In the genomic region with DNA sequence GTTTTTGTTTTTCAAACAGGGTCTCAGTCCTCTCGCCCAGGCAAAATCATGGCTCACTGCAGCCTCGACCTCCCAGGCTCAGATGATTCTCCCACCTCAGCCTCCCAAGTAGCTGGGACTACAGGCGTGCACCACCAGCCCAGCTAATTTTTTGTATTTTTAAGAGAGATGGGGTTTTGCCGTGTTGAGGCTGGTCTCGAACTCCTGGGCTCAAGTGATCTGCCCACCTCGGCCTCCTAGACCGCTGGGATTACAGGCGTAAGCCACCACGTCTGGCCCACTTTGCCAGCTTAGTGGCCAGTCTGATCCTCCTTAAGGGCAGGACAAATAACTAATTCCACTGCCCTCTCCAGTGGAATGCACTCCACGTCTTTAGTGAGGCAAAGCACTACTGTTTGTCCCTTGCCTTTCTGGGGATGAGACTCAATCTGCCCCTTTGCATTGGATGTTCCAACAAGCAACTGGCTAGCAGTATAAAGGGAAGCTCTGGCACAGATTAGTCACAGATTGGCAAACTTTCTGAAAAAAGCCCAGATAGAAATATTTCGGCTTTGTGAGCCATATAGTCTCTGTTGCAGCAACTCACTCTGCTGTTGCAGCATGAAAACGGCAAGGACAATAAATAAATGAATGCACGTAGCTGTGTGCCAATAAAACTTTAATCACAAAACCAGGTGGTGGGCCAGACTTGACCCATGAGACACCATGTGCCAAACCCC, we compare ENCODE assay signal across 1 cellular context.
TF ChIP-seq lines count a peak whose summit lies in the region.

No MANE protein-coding gene starts in this region.

TF ChIP-seq in IMR-90, 13 proteins besides CTCF, POLR2A, EP300 and RAD21:
- no peak for TF ChIP-seq SMC3 (IDR thresholded peaks at IDR 0.05; ENCODE audit: low read depth, low read length)
- TF ChIP-seq CEBPB (IDR thresholded peaks at IDR 0.05; ENCODE audit: low read depth, low read length), result peak; percentile 30; the same call in 1 of the 2 replicates
